ENCODE assay signal across 1 cellular context in genomic region chr20:64104667-64105451, GRCh38.
TF ChIP-seq lines count a peak whose summit lies in the region.

No MANE protein-coding gene starts in this region.

TF ChIP-seq in K562, 482 proteins besides CTCF, POLR2A, EP300 and RAD21:
- TF ChIP-seq ZNF263 (CRISPR knock-in tag; IDR thresholded peaks at IDR 0.05; ENCODE audit: borderline replicate concordance) (peak; percentile 92), SPI1 (IDR thresholded peaks at IDR 0.05; ENCODE audit: borderline replicate concordance, low read depth, low read length) (no peak)
